ENCODE assay signal across 10 cellular contexts in genomic region chr3:174620138-174620537, GRCh38.
DNase-seq lines count a peak whose midpoint lies in the region; ATAC-seq and TF ChIP-seq lines count a peak whose summit lies in the region.
"Had no signal": no experiment of that assay in that cellular context is flagged by ENCODE, and none has a peak within 500 bp of the region (broad histone marks: within the 10 kb centered on the region; RNA-seq: fewer than 3 reads in every experiment).

No MANE protein-coding gene starts in this region.

- H3T11ph ChIP-seq in H9 (ENCODE audit: low read length) = no peak overlapping the region

- no peak overlapping the region for H2BK5ac ChIP-seq in H9 (ENCODE audit: insufficient read length, low read length)

- no peak for TF ChIP-seq POLR2A in uterus (IDR thresholded peaks at IDR 0.05)

- no peak overlapping the region for H2BK20ac ChIP-seq in H9 (ENCODE audit: low read depth, low read length, poor library complexity, severe bottlenecking)

- ATAC-seq in foreskin keratinocyte (peak; percentile 67), HG03097 (IDR thresholded peaks at IDR 0.05; ENCODE audit: low FRiP score, unreplicated experiment) (no peak)
- ATAC-seq: activated naive CD4-positive, alpha-beta T cell treated with anti-CD3 and anti-CD28 coated beads, Interleukin-2, amount 50 U/mL, for 72 hours had no signal

- no peak overlapping the region for H3K4me2 ChIP-seq in H9 (ENCODE audit: insufficient read depth, insufficient read length, low read length)

- no peaks in the 10 kb centered on the region for H3K9me3 Mint-ChIP-seq in H9
- H3K9me3 Mint-ChIP-seq: activated naive CD4-positive, alpha-beta T cell treated with anti-CD3 and anti-CD28 coated beads, Interleukin-2, amount 50 U/mL, for 72 hours had no signal

- no peak overlapping the region for H3K18ac ChIP-seq in H9 (ENCODE audit: insufficient read length, low read depth, low read length)

- no CpG with 5 or more reads among the region's 2 CpGs for WGBS in H9 (ENCODE audit: extremely low coverage, insufficient read length, low lambda C conversion rate)

- no peak overlapping the region for H3K9ac ChIP-seq in H9 (ENCODE audit: extremely low read depth, insufficient read length, low read length)

- H3K4me1 Mint-ChIP-seq in H9 = no peaks in the 10 kb centered on the region

- no peak overlapping the region for H3K4me3 Mint-ChIP-seq in H9

- H3K27ac ChIP-seq in H9 (ENCODE audit: insufficient read length, low read depth, low read length) = no peak overlapping the region
- H3K27ac ChIP-seq in foreskin keratinocyte = no peak overlapping the region
- H3K27ac ChIP-seq in uterus = no peak overlapping the region

- H3K27me3 ChIP-seq in H9 (ENCODE audit: insufficient read depth, low read length) (no peaks in the 10 kb centered on the region), foreskin keratinocyte (no peaks in the 10 kb centered on the region), uterus (no peaks in the 10 kb centered on the region)

- no peaks in the 10 kb centered on the region for H3K36me3 ChIP-seq in uterus

- H4K5ac ChIP-seq in H9 (ENCODE audit: insufficient read length, low read depth, low read length) = no peak overlapping the region

- no peak overlapping the region for H2AFZ ChIP-seq in H9 (ENCODE audit: low read length)

- H3K23ac ChIP-seq in H9 (ENCODE audit: insufficient read length, low read depth, low read length) = no peak overlapping the region

- TF ChIP-seq CTCF in H9 (conservative IDR thresholded peaks at IDR 0.05) (peak; percentile 58), foreskin keratinocyte (conservative IDR thresholded peaks at IDR 0.05) (peak; percentile 54), uterus (IDR thresholded peaks at IDR 0.05) (no peak)

- in situ Hi-C loops in SK-MEL-5 (cut with HindIII; ENCODE audit: low pct_unique_long_range_greater_than_20kb, low sequenced_read_pairs) = no loop called here

- intact Hi-C loops in uterus (cut with DNase I; ENCODE audit: low total_unique reads) = no loop called here

- no peak overlapping the region for H4K91ac ChIP-seq in H9 (ENCODE audit: insufficient read length, low read depth, low read length)

- H3K4me1 ChIP-seq in H9 (ENCODE audit: insufficient read depth, low read length) = no peaks in the 10 kb centered on the region
- no peaks in the 10 kb centered on the region for H3K4me1 ChIP-seq in foreskin keratinocyte
- no peaks in the 10 kb centered on the region for H3K4me1 ChIP-seq in uterus

- no peak overlapping the region for H4K8ac ChIP-seq in H9 (replicated peaks; ENCODE audit: insufficient read length, low read depth, low read length)

- no peak overlapping the region for H2BK15ac ChIP-seq in H9 (ENCODE audit: low read depth, low read length)

- no peaks in the 10 kb centered on the region for H3K79me2 ChIP-seq in H9 (ENCODE audit: insufficient read depth, low read length)

- no peaks in the 10 kb centered on the region for H3K79me1 ChIP-seq in H9 (ENCODE audit: insufficient read depth, low read depth, low read length, poor library complexity, severe bottlenecking)

- H4K20me1 ChIP-seq in H9 (ENCODE audit: control insufficient read depth, insufficient read depth, insufficient read length) = no peaks in the 10 kb centered on the region

- H3K36me3 Mint-ChIP-seq in H9 (ENCODE audit: insufficient read depth in 1 of 3, low read depth in 3 of 3) = no peaks in the 10 kb centered on the region
- H3K36me3 Mint-ChIP-seq: activated naive CD4-positive, alpha-beta T cell treated with anti-CD3 and anti-CD28 coated beads, Interleukin-2, amount 50 U/mL, for 72 hours had no signal

- H3K23me2 ChIP-seq in H9 (ENCODE audit: insufficient read length, low read depth, low read length, poor library complexity, severe bottlenecking) = no peaks in the 10 kb centered on the region

- no peak overlapping the region for H3K4me3 ChIP-seq in uterus

- H2BK12ac ChIP-seq in H9 (ENCODE audit: insufficient read length, low read depth, low read length) = no peak overlapping the region

- no peaks in the 10 kb centered on the region for H3K27me3 Mint-ChIP-seq in H9 (ENCODE audit: low read depth)

- H2AK5ac ChIP-seq in H9 (ENCODE audit: insufficient read length, low read length) = no peak overlapping the region

- H3K56ac ChIP-seq in H9 (ENCODE audit: insufficient read length, low read depth, low read length) = no peak overlapping the region

- H2BK120ac ChIP-seq in H9 (ENCODE audit: low read depth, low read length, poor library complexity, severe bottlenecking) = no peak overlapping the region

- H3K27ac Mint-ChIP-seq in H9 = no peak overlapping the region
- H3K27ac Mint-ChIP-seq: activated naive CD4-positive, alpha-beta T cell treated with anti-CD3 and anti-CD28 coated beads, Interleukin-2, amount 50 U/mL, for 72 hours had no signal

- DNase-seq in AG08396 (ENCODE audit: low spot score) (peak; percentile 8), H9 (no peak), SK-MEL-5 (ENCODE audit: low read depth, low spot score) (peak; percentile 54), foreskin keratinocyte (peak; percentile 7 to 21), uterus (no peak)
- no peak for DNase-seq in activated CD8-positive, alpha-beta memory T cell treated with anti-CD3 and anti-CD28 coated beads for 24 hours
- DNase-seq in activated CD8-positive, alpha-beta memory T cell treated with anti-CD3 and anti-CD28 coated beads, Interleukin-2, amount 50 U/mL, for 48 hours = no peak
- DNase-seq: midbrain had no signal

- no peak overlapping the region for H3K4ac ChIP-seq in H9 (ENCODE audit: low read depth, low read length)

- H3K14ac ChIP-seq in H9 (ENCODE audit: insufficient read depth, low read length) = no peak overlapping the region

- H3K9me3 ChIP-seq in H9 (ENCODE audit: control insufficient read depth, low read depth, low read length) (no peaks in the 10 kb centered on the region), uterus (no peaks in the 10 kb centered on the region)

Comparison
In these comparisons a context has a peak if more than half of its experiments do, and no peak if none do; other contexts are left out.
1. DNase-seq: peak in AG08396 (single experiment), SK-MEL-5 (single experiment) and foreskin keratinocyte (2 of 2); none in H9 (single experiment), activated CD8-positive, alpha-beta memory T cell treated with anti-CD3 and anti-CD28 coated beads for 24 hours (single experiment), activated CD8-positive, alpha-beta memory T cell treated with anti-CD3 and anti-CD28 coated beads, Interleukin-2, amount 50 U/mL, for 48 hours (single experiment) and uterus (0 of 2).
2. CTCF ChIP-seq: peak in H9 (single experiment) and foreskin keratinocyte (single experiment); none in uterus (0 of 4).